ENCODE assay signal across 25 cellular contexts in genomic region chr5:154598021-154598420, GRCh38.
A peak's percentile ranks its signal among the peaks of the same experiment; 100 is the strongest.
DNase-seq lines count a peak whose midpoint lies in the region; ATAC-seq, FAIRE-seq and TF ChIP-seq lines count a peak whose summit lies in the region.
"Had no signal": no experiment of that assay in that cellular context is flagged by ENCODE, and none has a peak within 500 bp of the region (broad histone marks: within the 10 kb centered on the region; RNA-seq: fewer than 3 reads in every experiment).

No MANE protein-coding gene starts in this region.

- H3K14ac ChIP-seq in IMR-90 (replicated peaks; ENCODE audit: low read depth, low read length), result no peak overlapping the region
- peak overlapping the region; percentile 45 for H3K14ac ChIP-seq in H1 (ENCODE audit: insufficient read length)

- H3K9me1 ChIP-seq in IMR-90 (ENCODE audit: insufficient read depth, low read length), result 0 out of 2 replicates have a peak, but pooled peaks cover 3% of the 10 kb centered on the region

- FAIRE-seq in H1 (lab: Jason Lieb, UNC), result no peak
- FAIRE-seq: A204.1, GM12878, GM12892, GM18507 had no signal

- H3K4me3 ChIP-seq in IMR-90 (ENCODE audit: insufficient read depth, low read depth, low read length) (no peak overlapping the region), H1 (ENCODE audit: extremely low read depth in 1 of 4, insufficient read depth in 2 of 4, low read depth in 3 of 4, low read length in 4 of 4) (no peak overlapping the region)
- H3K4me3 ChIP-seq: BLaER1, GM12878 had no signal

- H2BK20ac ChIP-seq in IMR-90 (ENCODE audit: low read depth, low read length), result no peak overlapping the region
- no peak overlapping the region for H2BK20ac ChIP-seq in H1 (ENCODE audit: low read length)

- H4K8ac ChIP-seq in IMR-90 (ENCODE audit: low read depth in 2 of 2, low read length in 2 of 2), result no peak overlapping the region
- no peak overlapping the region for H4K8ac ChIP-seq in H1 (ENCODE audit: extremely low read depth, insufficient read depth, low read length)

- H3K23ac ChIP-seq in IMR-90 (ENCODE audit: low read depth, low read length), result no peak overlapping the region
- H3K23ac ChIP-seq in H1 (ENCODE audit: insufficient read length), result no peak overlapping the region

- H3K79me1 ChIP-seq in IMR-90 (ENCODE audit: low read depth in 1 of 2, low read length in 2 of 2) (no peaks in the 10 kb centered on the region), H1 (ENCODE audit: low read depth, low read length) (no peaks in the 10 kb centered on the region)

- in situ Hi-C loops in IMR-90 (cut with MboI; ENCODE audit: low sequenced_read_pairs), result no loop called here

- H2AK9ac ChIP-seq in IMR-90 (replicated peaks; ENCODE audit: low read depth, low read length, poor library complexity), result no peak overlapping the region

- H3K9ac ChIP-seq in IMR-90 (ENCODE audit: low read depth, low read length), result no peak overlapping the region
- no peak overlapping the region for H3K9ac ChIP-seq in H1 (replicated peaks in 1 of 4; ENCODE audit: extremely low read depth in 1 of 4, low read depth in 3 of 4, low read length in 3 of 4)
- H3K9ac ChIP-seq: BLaER1 had no signal

- H3K4me2 ChIP-seq in IMR-90 (ENCODE audit: low read depth, low read length) (no peak overlapping the region), H1 (ENCODE audit: insufficient read depth in 1 of 2, low read depth in 2 of 2, low read length in 2 of 2) (no peak overlapping the region)
- H3K4me2 ChIP-seq: BLaER1 had no signal

- no peak overlapping the region for H2AFZ ChIP-seq in IMR-90 (replicated peaks; ENCODE audit: low read length, poor library complexity)
- no peak overlapping the region for H2AFZ ChIP-seq in H1 (ENCODE audit: low read length)

- no peak overlapping the region for H3K56ac ChIP-seq in IMR-90 (ENCODE audit: extremely low read depth, insufficient read depth, low read length)
- peak overlapping the region; percentile 69 for H3K56ac ChIP-seq in H1 (replicated peaks; ENCODE audit: insufficient read length, low read depth, low read length)

- H2BK120ac ChIP-seq in IMR-90 (ENCODE audit: low read depth, low read length) (no peak overlapping the region), H1 (replicated peaks; ENCODE audit: low read depth, low read length) (no peak overlapping the region)

- H3K4ac ChIP-seq in IMR-90 (ENCODE audit: low read depth, low read length) (no peak overlapping the region), H1 (replicated peaks; ENCODE audit: insufficient read length, low read depth, low read length) (no peak overlapping the region)

- H3K4me1 ChIP-seq in IMR-90 (ENCODE audit: control insufficient read depth, insufficient read depth, low read length), result no peaks in the 10 kb centered on the region
- no peaks in the 10 kb centered on the region for H3K4me1 ChIP-seq in H1 (replicated peaks in 1 of 4; ENCODE audit: control insufficient read depth in 3 of 4, insufficient read depth in 4 of 4, low read length in 3 of 4)
- H3K4me1 ChIP-seq: BLaER1 had no signal

- TF ChIP-seq RAD21 in IMR-90 (IDR thresholded peaks at IDR 0.05; ENCODE audit: low read length) (no peak), H1 (IDR thresholded peaks at IDR 0.05 in 1 of 2, conservative IDR thresholded peaks at IDR 0.05 in 1 of 2; ENCODE audit: low read depth in 2 of 2, low read length in 2 of 2) (no peak)

- dilution Hi-C loops in IMR-90 (cut with HindIII; ENCODE audit: low sequenced_read_pairs, unreplicated experiment), result no loop called here

- TF ChIP-seq POLR2A in IMR-90 (IDR thresholded peaks at IDR 0.05; ENCODE audit: low read depth, low read length) (no peak), H1 (IDR thresholded peaks at IDR 0.05; ENCODE audit: control extremely low read depth in 1 of 2, low read depth in 2 of 2, low read length in 2 of 2) (no peak)

- no peak overlapping the region for H3K27ac ChIP-seq in IMR-90 (ENCODE audit: insufficient read depth, low read length)
- H3K27ac ChIP-seq in H1 (ENCODE audit: low read depth, low read length), result no peak overlapping the region
- H3K27ac ChIP-seq in RWPE1, result no peak overlapping the region
- H3K27ac ChIP-seq: BLaER1 had no signal

- DNase-seq in IMR-90 (no peak), H1 (ENCODE audit: low read depth in 1 of 2, low spot score in 2 of 2) (no peak), NCI-H2107 treated with DMSO at 0.1 percent for 48 hours (lab: John Stamatoyannopoulos, UW; ENCODE audit: unreplicated experiment) (no peak), RWPE1 (ENCODE audit: low spot score) (no peak)
- DNase-seq in stimulated activated naive CD8-positive, alpha-beta T cell treated with anti-CD3 and anti-CD28 coated beads, Interleukin-15, Interleukin-2, amounts not matched to agents 100 U/mL and 50 U/mL, for 24 hours, result no peak
- DNase-seq: 8988T; ACHN; BE2C; C1 segment of cervical spinal cord; CD4-positive, alpha-beta memory T cell; CD4-positive, CD25-positive, alpha-beta regulatory T cell; CD8-positive, alpha-beta memory T cell; COR-L47; DMS 273 treated with DMSO at 0.1 percent for 48 hours; DMS153; DMS53; DMS79; DND-41; EL; GDM1 had no signal

- TF ChIP-seq CTCF in IMR-90 (conservative IDR thresholded peaks at IDR 0.05; ENCODE audit: low read depth, low read length), result no peak
- no peak for TF ChIP-seq CTCF in H1 (IDR thresholded peaks at IDR 0.05; ENCODE audit: control extremely low read depth in 1 of 3, insufficient read depth in 1 of 3, low read depth in 1 of 3, low read length in 3 of 3)
- no peak for TF ChIP-seq CTCF in RWPE1 (conservative IDR thresholded peaks at IDR 0.05; ENCODE audit: low read depth)

- no peak overlapping the region for H2AK5ac ChIP-seq in IMR-90 (ENCODE audit: low read depth, low read length)
- no peak overlapping the region for H2AK5ac ChIP-seq in H1 (ENCODE audit: low read depth, low read length)

- TF ChIP-seq EP300 in H1 (IDR thresholded peaks at IDR 0.05; ENCODE audit: borderline replicate concordance in 1 of 2, low read depth in 2 of 2, low read length in 2 of 2), result no peak

- CTCF ChIA-PET in IMR-90 (lab: Yijun Ruan, JAX) (no interaction called here), H1 (lab: Charles Lee; ENCODE audit: partially characterized antibody) (interaction anchor here (1.0 to 1.5 kb wide), 4 partner anchors 13 to 130 kb away, joined by 3 to 5 read pairs (median 4); no protein-coding TSS in a partner anchor), RWPE1 (lab: Yijun Ruan, JAX) (no interaction called here)

- H2BK12ac ChIP-seq in H1 (ENCODE audit: low read depth, low read length), result no peak overlapping the region

- H4K5ac ChIP-seq in IMR-90 (ENCODE audit: low read depth, low read length), result no peak overlapping the region
- no peak overlapping the region for H4K5ac ChIP-seq in H1 (ENCODE audit: insufficient read length, low read depth, low read length)

- H4K91ac ChIP-seq in IMR-90 (ENCODE audit: insufficient read depth, low read depth, low read length) (no peak overlapping the region), H1 (replicated peaks; ENCODE audit: insufficient read length, low read length) (no peak overlapping the region)

- peaks cover 5% of the 10 kb centered on the region; the same call in 1 of the 2 replicates for H3K23me2 ChIP-seq in H1 (ENCODE audit: low read depth, low read length)

- peak overlapping the region; percentile 20 for H2BK5ac ChIP-seq in IMR-90 (ENCODE audit: low read depth, low read length, poor library complexity, severe bottlenecking)
- H2BK5ac ChIP-seq in H1 (ENCODE audit: low read depth, low read length), result no peak overlapping the region

- no peaks in the 10 kb centered on the region for H3K79me2 ChIP-seq in H1 (ENCODE audit: control insufficient read depth in 1 of 2, insufficient read depth in 2 of 2, low read length in 2 of 2)

- WGBS in IMR-90 (ENCODE audit: extremely low coverage in 2 of 2, insufficient read length in 1 of 2), 2 experiments, result 72 to 100% methylated on average over 1 to 2 of the region's 2 CpGs
- 91% methylated on average over 2 of the region's 2 CpGs; no CpG with 5 or more reads in 1 of the 2 experiments for WGBS in H1 (ENCODE audit: extremely low coverage in 1 of 2, insufficient coverage in 1 of 2, insufficient read length in 1 of 2, insufficient replicate concordance in 2 of 2, low coverage in 1 of 2, low lambda C conversion rate in 2 of 2, missing lambda C conversion rate in 1 of 2), 2 experiments

- H3K9me3 ChIP-seq in IMR-90 (ENCODE audit: control insufficient read depth, insufficient read depth, low read length) (no peaks in the 10 kb centered on the region), H1 (ENCODE audit: insufficient read depth in 2 of 2, low read depth in 1 of 2, low read length in 1 of 2) (no peaks in the 10 kb centered on the region)
- H3K9me3 ChIP-seq: BE2C, BLaER1 had no signal

- H3K27me3 ChIP-seq in IMR-90 (ENCODE audit: control insufficient read depth, insufficient read depth, low read length), result peaks cover 9% of the 10 kb centered on the region
- no peaks in the 10 kb centered on the region; a peak in 1 of 7 replicates for H3K27me3 ChIP-seq in H1 (replicated peaks in 1 of 4; ENCODE audit: control insufficient read depth in 3 of 4, extremely low read depth in 1 of 4, insufficient read depth in 3 of 4, low read length in 3 of 4)
- H3K27me3 ChIP-seq: BE2C, BLaER1 had no signal

- intact Hi-C loops in IMR-90 (cut with micrococcal nuclease), result no loop called here

- no peaks in the 10 kb centered on the region for H3K36me3 ChIP-seq in IMR-90 (ENCODE audit: control insufficient read depth, insufficient read depth, low read length)
- H3K36me3 ChIP-seq in H1 (ENCODE audit: control insufficient read depth in 2 of 4, insufficient read depth in 4 of 4, low read length in 3 of 4), result no peaks in the 10 kb centered on the region
- H3K36me3 ChIP-seq: BE2C, BLaER1 had no signal

- H2BK15ac ChIP-seq in IMR-90 (ENCODE audit: low read depth, low read length), result no peak overlapping the region
- no peak overlapping the region for H2BK15ac ChIP-seq in H1 (ENCODE audit: low read length)

- no peak overlapping the region for H3K18ac ChIP-seq in IMR-90 (ENCODE audit: low read depth, low read length)
- no peak overlapping the region for H3K18ac ChIP-seq in H1 (ENCODE audit: extremely low read depth, low read length)

- POLR2A ChIA-PET in IMR-90 (lab: Charles Lee; ENCODE audit: unreplicated experiment), result no interaction called here
- POLR2A ChIA-PET in H1 (lab: Charles Lee; ENCODE audit: partially characterized antibody), result no interaction called here
- POLR2A ChIA-PET in RWPE1 (lab: Yijun Ruan, JAX; ENCODE audit: low non-redundant PET), result no interaction called here

- ATAC-seq in IMR-90 (ENCODE audit: low read depth), result no peak
- no peak for ATAC-seq in stimulated activated naive CD8-positive, alpha-beta T cell treated with anti-CD3 and anti-CD28 coated beads, Interleukin-15, Interleukin-2, amounts not matched to agents 100 U/mL and 50 U/mL, for 24 hours
- ATAC-seq: GM12878 had no signal

- no TSS peak for BruUV-seq in IMR-90 (replicated peaks; lab: Mats Ljungman, UMichigan)

- H4K20me1 ChIP-seq in IMR-90 (ENCODE audit: insufficient read depth, low read length) (no peaks in the 10 kb centered on the region), H1 (replicated peaks in 1 of 2; ENCODE audit: control insufficient read depth in 1 of 2, insufficient read depth in 2 of 2, low read length in 2 of 2) (peaks cover 0 to 3% of the 10 kb centered on the region in 2 experiments)
- H4K20me1 ChIP-seq: BLaER1 had no signal

TF ChIP-seq in IMR-90, 13 proteins besides CTCF, POLR2A, EP300 and RAD21:
- TF ChIP-seq FOS (IDR thresholded peaks at IDR 0.05; ENCODE audit: low read depth, low read length) (no peak), NFE2L2 (IDR thresholded peaks at IDR 0.05; ENCODE audit: low read depth, low read length) (no peak)
TF ChIP-seq in IMR-90: peak in this region for 0.

TF ChIP-seq in H1, 55 proteins besides CTCF, POLR2A, EP300 and RAD21 (continues in another document):
- TF ChIP-seq SUZ12 (IDR thresholded peaks at IDR 0.05; ENCODE audit: low read length), result no peak
